Comparison of ENCODE assay signal across 10 cellular contexts in the genomic region with DNA sequence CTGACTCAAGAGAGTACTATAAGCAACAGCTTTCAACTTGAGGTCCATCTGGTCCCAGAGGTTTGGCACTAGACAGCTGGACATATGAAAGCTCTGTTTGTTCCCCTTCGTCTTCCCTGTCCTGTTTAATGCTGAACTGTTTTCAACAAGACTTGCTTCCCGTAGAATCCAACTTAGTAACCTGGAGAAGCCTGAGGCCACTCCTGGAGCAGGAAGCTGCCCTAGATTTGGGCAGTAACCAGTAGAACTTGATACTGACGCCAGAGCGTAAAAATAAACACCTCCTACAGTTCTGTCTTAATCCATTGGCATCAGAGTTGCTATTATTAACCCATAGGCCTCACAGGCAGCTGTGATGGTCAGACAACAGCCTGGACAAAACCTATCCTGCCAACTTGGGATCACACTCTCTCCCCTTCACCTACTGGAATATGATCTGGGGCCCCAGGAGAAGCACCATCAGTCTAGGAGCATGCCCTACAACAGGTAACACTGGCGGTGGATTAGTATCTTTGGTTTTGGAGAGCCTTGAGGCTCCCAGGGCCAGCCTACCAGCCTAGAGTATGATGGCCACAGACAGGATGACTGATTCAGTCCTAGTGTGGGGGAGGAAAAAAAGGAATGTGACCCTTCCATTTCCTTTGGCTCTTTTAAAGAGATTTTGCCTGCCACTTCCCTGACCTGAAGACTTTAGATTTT. TPM values are rescaled to one million over a fixed set of nuclear protein-coding genes. Genes with fewer than 3 reads are reported as not detected.
DNase-seq lines count a peak whose midpoint lies in the region; ATAC-seq and TF ChIP-seq lines count a peak whose summit lies in the region.
"Had no signal": no experiment of that assay in that cellular context is flagged by ENCODE, and none has a peak within 500 bp of the region (broad histone marks: within the 10 kb centered on the region; RNA-seq: fewer than 3 reads in every experiment).

No MANE protein-coding gene starts in this region.

- H3K4me3 ChIP-seq in stomach, result no peak overlapping the region
- H3K4me3 ChIP-seq in CD8-positive, alpha-beta T cell (ENCODE audit: low read depth, low read length), result no peak overlapping the region

- H3K4me1 Mint-ChIP-seq in CD8-positive, alpha-beta T cell (ENCODE audit: low read depth), result no peaks in the 10 kb centered on the region

- no peaks in the 10 kb centered on the region for H3K27me3 Mint-ChIP-seq in CD8-positive, alpha-beta T cell (ENCODE audit: low read depth)

- intact Hi-C loops in stomach (cut with DNase I; ENCODE audit: low total_unique reads), result no loop called here
- intact Hi-C loops in CD8-positive, alpha-beta T cell (cut with DNase I, micrococcal nuclease), result no loop called here

- DNase-seq in HK-2 (ENCODE audit: unreplicated experiment) (peak; percentile 46), cerebellar cortex (ENCODE audit: low spot score) (peak; percentile 51), kidney tubule cell (ENCODE audit: low spot score) (peak; percentile 87), stomach (no peak), OCI-M1 (lab: John Stamatoyannopoulos, UW) (no peak), NCI-H146 treated with DMSO at 0.1 percent for 48 hours (lab: John Stamatoyannopoulos, UW; ENCODE audit: unreplicated experiment) (no peak), NCI-H82 (lab: John Stamatoyannopoulos, UW) (no peak)
- DNase-seq in CD8-positive, alpha-beta T cell, result no peak
- DNase-seq: activated CD4-positive, alpha-beta T cell treated with anti-CD3 and anti-CD28 coated beads for 48 hours; NCI-H2227 treated with DMSO at 0.1 percent for 48 hours had no signal

- WGBS in stomach, 5 donors, result 30 to 46% (median 38%) methylated on average over 5 of the region's 5 CpGs

- CTCF ChIA-PET in CD8-positive, alpha-beta T cell (lab: Charles Lee), result interaction anchor here (0.6 kb wide), 1 partner anchor 506 kb away, joined by 4 read pairs; no protein-coding TSS in a partner anchor

- peaks cover 44 to 84% (median 74%) of the 10 kb centered on the region in 4 donors for H3K4me1 ChIP-seq in stomach
- no peaks in the 10 kb centered on the region for H3K4me1 ChIP-seq in CD8-positive, alpha-beta T cell (ENCODE audit: insufficient read depth, low read length)

- no peak for TF ChIP-seq EP300 in stomach (IDR thresholded peaks at IDR 0.05)

- no peak for ATAC-seq in CD8-positive, alpha-beta T cell

- no peaks in the 10 kb centered on the region for H3K9me3 ChIP-seq in stomach
- no peaks in the 10 kb centered on the region for H3K9me3 ChIP-seq in CD8-positive, alpha-beta T cell (ENCODE audit: low read length)

- no peaks in the 10 kb centered on the region for H3K27me3 ChIP-seq in stomach
- no peaks in the 10 kb centered on the region for H3K27me3 ChIP-seq in CD8-positive, alpha-beta T cell (ENCODE audit: insufficient read depth, low read length)

- H3K27ac Mint-ChIP-seq in CD8-positive, alpha-beta T cell, result no peak overlapping the region

- no peak for TF ChIP-seq POLR2A in stomach (IDR thresholded peaks at IDR 0.05)

- peak overlapping the region; percentile 31 to 86 (median 81) for H3K27ac ChIP-seq in stomach
- no peak overlapping the region for H3K27ac ChIP-seq in CD8-positive, alpha-beta T cell (ENCODE audit: low read depth, low read length)

- H3K4me3 Mint-ChIP-seq in CD8-positive, alpha-beta T cell, result no peak overlapping the region

- no peaks in the 10 kb centered on the region for H3K9me3 Mint-ChIP-seq in CD8-positive, alpha-beta T cell

- no peaks in the 10 kb centered on the region for H3K36me3 Mint-ChIP-seq in CD8-positive, alpha-beta T cell

- POLR2A ChIA-PET in CD8-positive, alpha-beta T cell (lab: Charles Lee), result interaction anchor here (0.8 kb wide), 1 partner anchor 10 kb away, joined by 3 read pairs; no protein-coding TSS in a partner anchor

- no peaks in the 10 kb centered on the region for H3K36me3 ChIP-seq in stomach
- H3K36me3 ChIP-seq in CD8-positive, alpha-beta T cell (ENCODE audit: insufficient read depth, low read length), result no peaks in the 10 kb centered on the region

- no peak for TF ChIP-seq CTCF in stomach (IDR thresholded peaks at IDR 0.05)
- no peak for TF ChIP-seq CTCF in CD8-positive, alpha-beta T cell (IDR thresholded peaks at IDR 0.05)

RNA-seq across cellular contexts. Expression of a gene that starts 29.2 kb away (rescaled TPM):
- 10 to 100 TPM in 2 of 5 donors, 1 to 10 TPM in 3; 3.8 to 34.8 (median 9.9) TPM for total RNA-seq in stomach
- polyA plus RNA-seq in stomach, result 1 to 10 TPM; 3.4 to 6.6 (median 6.5) TPM
- total RNA-seq in CD8-positive, alpha-beta T cell, result under 1 TPM; 0.22 to 0.36 TPM

Comparison
In these comparisons a context has a peak if more than half of its experiments do, and no peak if none do; other contexts are left out.
1. DNase-seq: peak in HK-2 (single experiment), cerebellar cortex (single experiment) and kidney tubule cell (single experiment); none in stomach (single experiment), OCI-M1 (single experiment), CD8-positive, alpha-beta T cell (0 of 7), NCI-H146 treated with DMSO at 0.1 percent for 48 hours (single experiment) and NCI-H82 (single experiment).